Comparison of ENCODE assay signal across 18 cellular contexts in the genomic region with DNA sequence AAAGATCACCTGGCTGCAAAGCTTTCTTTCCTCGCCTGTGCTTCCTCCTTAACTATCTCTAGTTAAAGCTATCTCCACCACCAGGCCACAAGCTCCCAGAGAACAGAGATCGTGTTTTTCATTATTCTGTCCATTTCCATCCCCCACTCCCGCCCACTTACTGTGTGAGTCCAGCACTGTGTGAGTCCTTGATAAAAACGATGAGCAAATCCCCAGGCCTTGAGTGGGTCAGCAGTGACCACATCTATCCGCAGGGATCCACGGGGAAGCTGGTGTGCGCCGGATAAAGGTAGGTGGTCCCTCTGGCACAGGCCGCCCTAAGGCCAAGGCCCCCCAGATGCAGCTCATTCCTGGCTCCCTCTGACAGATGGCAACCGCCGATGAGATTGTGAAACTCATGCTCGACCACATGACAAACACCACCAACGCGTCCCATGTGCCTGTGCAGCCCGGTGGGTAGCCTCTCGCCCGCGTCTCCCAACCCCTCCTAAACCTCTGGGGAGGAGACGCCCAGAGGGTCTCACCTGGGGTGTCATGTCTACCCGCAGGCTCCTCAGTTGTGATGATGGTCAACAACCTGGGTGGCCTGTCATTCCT.
"Had no signal": no experiment of that assay in that cellular context is flagged by ENCODE, and none has a peak within 500 bp of the region (broad histone marks: within the 10 kb centered on the region; RNA-seq: fewer than 3 reads in every experiment).

No MANE protein-coding gene starts in this region.

- H3K4me1 Mint-ChIP-seq: natural killer cell had no signal

- H3K36me3 ChIP-seq: cardiac muscle cell, upper lobe of right lung had no signal

- H3K27me3 Mint-ChIP-seq: dendritic cell treated with granulocyte-macrophage colony-stimulating factor and Interleukin-4, amounts not matched to agents 40 ng/mL and 50 ng/mL, for 4 days had no signal

- H3K27ac ChIP-seq: cardiac muscle cell, gastroesophageal sphincter, heart left ventricle, left ventricle myocardium inferior, upper lobe of right lung had no signal

- H3K27me3 ChIP-seq: cardiac muscle cell, gastroesophageal sphincter, heart left ventricle, upper lobe of right lung had no signal

- H3K9me3 Mint-ChIP-seq: activated naive CD4-positive, alpha-beta T cell treated with anti-CD3 and anti-CD28 coated beads, Interleukin-2, amount 50 U/mL, for 72 hours; dendritic cell treated with granulocyte-macrophage colony-stimulating factor and Interleukin-4, amounts not matched to agents 40 ng/mL and 50 ng/mL, for 4 days; natural killer cell had no signal

- H3K4me1 ChIP-seq: gastroesophageal sphincter, heart left ventricle, left ventricle myocardium inferior, upper lobe of right lung had no signal

- ATAC-seq: activated naive CD4-positive, alpha-beta T cell treated with anti-CD3 and anti-CD28 coated beads, Interleukin-2, amount 50 U/mL, for 72 hours; esophagus mucosa; gastroesophageal sphincter; heart left ventricle; natural killer cell; upper lobe of right lung had no signal

- H3K9me3 ChIP-seq: gastroesophageal sphincter, heart left ventricle, left ventricle myocardium inferior, upper lobe of right lung had no signal

- H3K27ac Mint-ChIP-seq: dendritic cell treated with granulocyte-macrophage colony-stimulating factor and Interleukin-4, amounts not matched to agents 40 ng/mL and 50 ng/mL, for 4 days; natural killer cell had no signal

- H3K4me3 ChIP-seq: cardiac muscle cell, gastroesophageal sphincter, heart left ventricle, left ventricle myocardium inferior, upper lobe of right lung had no signal

- H3K4me3 Mint-ChIP-seq: dendritic cell treated with granulocyte-macrophage colony-stimulating factor and Interleukin-4, amounts not matched to agents 40 ng/mL and 50 ng/mL, for 4 days; natural killer cell had no signal

- DNase-seq: activated CD4-positive, alpha-beta T cell treated with anti-CD3 and anti-CD28 coated beads, Interleukin-2, amount 50 U/mL, for 1 hour; activated CD4-positive, CD25-positive, alpha-beta regulatory T cell treated with anti-CD3 and anti-CD28 coated beads, Interleukin-2, amount 50 U/mL, for 72 hours; activated CD8-positive, alpha-beta memory T cell treated with anti-CD3 and anti-CD28 coated beads, Interleukin-2, amount 50 U/mL, for 4 hours; activated gamma-delta T cell treated with Interleukin-2 at 50 U/mL for 16 hours; activated T-cell treated with anti-CD3 and anti-CD28 coated beads, Interleukin-2, amount 50 U/mL, for 48 hours; amniotic stem cell; effector CD8-positive, alpha-beta T cell; left ventricle myocardium inferior; natural killer cell; stimulated activated CD8-positive, alpha-beta memory T cell treated with anti-CD3 and anti-CD28 coated beads, Interleukin-4, amount 100 ng/mL, for 48 hours; stimulated activated naive CD4-positive, alpha-beta T cell; upper lobe of right lung had no signal

- H3K36me3 Mint-ChIP-seq: natural killer cell had no signal
